In the genomic region with DNA sequence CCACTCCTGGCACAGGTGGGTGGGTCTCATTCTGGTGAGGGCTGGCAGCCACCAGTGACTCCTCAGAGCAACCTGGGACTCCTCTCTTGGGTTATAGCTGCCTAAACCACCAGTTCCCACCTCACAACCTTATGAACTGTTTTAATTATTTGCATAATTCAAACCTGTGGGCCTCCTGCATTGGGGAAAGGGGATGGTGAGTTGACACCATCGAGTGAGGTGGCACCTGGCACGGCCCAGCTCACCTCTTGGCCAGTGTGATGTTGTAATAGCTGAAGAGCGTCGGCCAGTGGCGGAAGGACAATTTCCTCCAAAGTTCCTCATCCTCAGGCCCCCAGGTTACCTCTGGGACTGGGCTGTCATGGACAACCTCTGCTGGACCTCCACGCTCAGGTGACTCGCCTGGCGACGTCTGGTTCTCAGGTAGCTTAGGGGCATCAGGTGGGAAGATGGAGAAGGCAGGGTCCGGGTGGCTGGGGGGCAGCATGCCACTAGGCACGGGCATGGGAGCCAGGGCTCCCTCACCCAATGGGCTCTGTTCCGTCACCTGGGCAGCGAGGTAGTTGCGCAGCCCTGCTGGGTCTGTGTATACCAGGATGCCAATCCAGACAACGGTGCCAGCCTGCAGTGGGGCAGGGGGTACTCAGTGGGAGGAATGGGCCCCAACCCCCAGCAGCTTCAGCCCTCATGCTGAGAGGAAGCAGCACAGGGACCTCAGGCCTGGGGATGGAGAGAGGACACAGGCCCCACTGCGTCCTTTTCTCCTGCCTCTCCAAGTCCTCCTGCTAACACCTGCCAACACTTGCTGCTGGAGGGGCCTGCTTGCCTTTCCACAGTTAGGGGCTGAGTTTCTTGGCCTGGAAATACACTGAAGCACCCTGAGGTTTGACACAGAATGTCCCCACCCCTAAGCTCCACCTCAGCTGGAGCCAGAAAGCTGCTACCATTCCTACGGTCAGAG, we compare ENCODE assay signal across 25 cellular contexts. TPM values are rescaled to one million over a fixed set of nuclear protein-coding genes. Genes with fewer than 3 reads are reported as not detected.
A peak's percentile ranks its signal among the peaks of the same experiment; 100 is the strongest.
DNase-seq lines count a peak whose midpoint lies in the region; ATAC-seq and TF ChIP-seq lines count a peak whose summit lies in the region.
"Had no signal": no experiment of that assay in that cellular context is flagged by ENCODE, and none has a peak within 500 bp of the region (broad histone marks: within the 10 kb centered on the region; RNA-seq: fewer than 3 reads in every experiment).

No MANE protein-coding gene starts in this region.

- peak overlapping the region; percentile 48 for H3K27ac ChIP-seq in Karpas-422 (ENCODE audit: low read length)
- H3K27ac ChIP-seq: body of pancreas, epithelial cell of prostate, right atrium auricular region, SJCRH30, upper lobe of right lung had no signal

- H3K36me3 ChIP-seq in Karpas-422 (ENCODE audit: insufficient read depth, low read length), result peaks cover 27% of the 10 kb centered on the region

- no peak overlapping the region for H3K4me3 ChIP-seq in Karpas-422 (ENCODE audit: low read length)
- H3K4me3 ChIP-seq: body of pancreas, coronary artery, right atrium auricular region, SJCRH30, upper lobe of right lung had no signal

- H3K9ac ChIP-seq in Karpas-422 (ENCODE audit: low read length), result peak overlapping the region; percentile 26

- no peaks in the 10 kb centered on the region for H3K9me3 ChIP-seq in Karpas-422 (ENCODE audit: low read length)
- H3K9me3 ChIP-seq: body of pancreas, right atrium auricular region, SJCRH30, upper lobe of right lung had no signal

- no peak for DNase-seq in activated naive CD4-positive, alpha-beta T cell treated with anti-CD3 and anti-CD28 coated beads, Interleukin-2, amount 50 U/mL, for 72 hours (ENCODE audit: low spot score in 2 of 2)
- no peak for DNase-seq in activated naive CD4-positive, alpha-beta T cell treated with Interleukin-2 at 50 U/mL for 16 hours
- DNase-seq in Karpas-422 (peak; percentile 69), glutamatergic neuron (no peak), pons (ENCODE audit: low spot score) (no peak), LoVo (ENCODE audit: low spot score) (no peak), AG08396 (ENCODE audit: low spot score) (no peak)
- no peak for DNase-seq in stimulated activated naive B cell treated with anti-CD40 and anti-IgM and Interleukin-4, amounts not matched to agents 10 μg/mL and 1 μg/mL and 100 μg/mL, for 72 hours
- DNase-seq: activated CD4-positive, CD25-positive, alpha-beta regulatory T cell treated with anti-CD3 and anti-CD28 coated beads, Interleukin-2, amount 50 U/mL, for 72 hours; activated naive CD4-positive, alpha-beta T cell treated with anti-CD3 and anti-CD28 coated beads, Interleukin-2, amount 50 U/mL, for 16 hours; body of pancreas; foreskin melanocyte; HCEC 1CT; KBM-7; left colon; midbrain; NCI-H2081; NCI-H510A treated with DMSO at 0.1 percent for 48 hours; SJCRH30; stimulated activated naive CD4-positive, alpha-beta T cell treated with Interleukin-2 at 50 U/mL for 16 hours; T-helper 9 cell; upper lobe of right lung had no signal

- ATAC-seq in activated naive CD4-positive, alpha-beta T cell treated with anti-CD3 and anti-CD28 coated beads, Interleukin-2, amount 50 U/mL, for 72 hours, result no peak
- no peak for ATAC-seq in stimulated activated naive B cell treated with anti-CD40 and anti-IgM and Interleukin-4, amounts not matched to agents 10 μg/mL and 1 μg/mL and 100 μg/mL, for 72 hours (replicated peaks)
- ATAC-seq: body of pancreas, left colon, upper lobe of right lung had no signal

- H3K27me3 Mint-ChIP-seq in glutamatergic neuron (ENCODE audit: unreplicated experiment), result peaks cover 12% of the 10 kb centered on the region
- no peaks in the 10 kb centered on the region for H3K27me3 Mint-ChIP-seq in stimulated activated naive B cell treated with anti-CD40 and anti-IgM and Interleukin-4, amounts not matched to agents 10 μg/mL and 1 μg/mL and 100 μg/mL, for 72 hours

- peaks cover 40% of the 10 kb centered on the region for H3K4me1 ChIP-seq in Karpas-422 (ENCODE audit: low read length)

- peaks cover 0 to 5% of the 10 kb centered on the region in 2 donors for H3K36me3 Mint-ChIP-seq in activated naive CD4-positive, alpha-beta T cell treated with anti-CD3 and anti-CD28 coated beads, Interleukin-2, amount 50 U/mL, for 72 hours
- no peaks in the 10 kb centered on the region for H3K36me3 Mint-ChIP-seq in glutamatergic neuron (ENCODE audit: unreplicated experiment)
- peaks cover 48 to 53% of the 10 kb centered on the region in 2 donors for H3K36me3 Mint-ChIP-seq in stimulated activated naive B cell treated with anti-CD40 and anti-IgM and Interleukin-4, amounts not matched to agents 10 μg/mL and 1 μg/mL and 100 μg/mL, for 72 hours

- no peak overlapping the region for H3K4me3 Mint-ChIP-seq in glutamatergic neuron (ENCODE audit: unreplicated experiment)
- peak overlapping the region; percentile 22 to 39 for H3K4me3 Mint-ChIP-seq in stimulated activated naive B cell treated with anti-CD40 and anti-IgM and Interleukin-4, amounts not matched to agents 10 μg/mL and 1 μg/mL and 100 μg/mL, for 72 hours

- H2AFZ ChIP-seq in Karpas-422 (ENCODE audit: low read length), result no peak overlapping the region

- 0 out of 2 replicates have a peak, but pooled peaks cover 3% of the 10 kb centered on the region for H3K79me2 ChIP-seq in Karpas-422 (ENCODE audit: low read length)

- H3K27me3 ChIP-seq in Karpas-422 (ENCODE audit: low read length), result no peaks in the 10 kb centered on the region
- H3K27me3 ChIP-seq: body of pancreas, right atrium auricular region, SJCRH30, upper lobe of right lung had no signal

- peaks cover 15% of the 10 kb centered on the region; the same call in 1 of the 2 replicates for H4K20me1 ChIP-seq in Karpas-422 (ENCODE audit: insufficient read depth, low read depth, low read length)

- no peaks in the 10 kb centered on the region for H3K9me2 ChIP-seq in Karpas-422 (replicated peaks; ENCODE audit: insufficient read depth, low read length)

- H3K27ac Mint-ChIP-seq in activated naive CD4-positive, alpha-beta T cell treated with anti-CD3 and anti-CD28 coated beads, Interleukin-2, amount 50 U/mL, for 72 hours, result peak overlapping the region; percentile 57 to 92
- H3K27ac Mint-ChIP-seq in glutamatergic neuron (ENCODE audit: unreplicated experiment), result peak overlapping the region; percentile 52
- peak overlapping the region; percentile 79 for H3K27ac Mint-ChIP-seq in stimulated activated naive B cell treated with anti-CD40 and anti-IgM and Interleukin-4, amounts not matched to agents 10 μg/mL and 1 μg/mL and 100 μg/mL, for 72 hours

- H3K9me3 Mint-ChIP-seq in activated naive CD4-positive, alpha-beta T cell treated with anti-CD3 and anti-CD28 coated beads, Interleukin-2, amount 50 U/mL, for 72 hours, result no peaks in the 10 kb centered on the region
- H3K9me3 Mint-ChIP-seq in glutamatergic neuron (ENCODE audit: unreplicated experiment), result peaks cover 12% of the 10 kb centered on the region
- H3K9me3 Mint-ChIP-seq in stimulated activated naive B cell treated with anti-CD40 and anti-IgM and Interleukin-4, amounts not matched to agents 10 μg/mL and 1 μg/mL and 100 μg/mL, for 72 hours, result no peaks in the 10 kb centered on the region

- peak overlapping the region; percentile 9 for H3K4me2 ChIP-seq in Karpas-422 (ENCODE audit: low read depth, low read length, poor library complexity, severe bottlenecking)

- H3K4me1 Mint-ChIP-seq in glutamatergic neuron (ENCODE audit: low read depth, unreplicated experiment), result peaks cover 14% of the 10 kb centered on the region
- H3K4me1 Mint-ChIP-seq in stimulated activated naive B cell treated with anti-CD40 and anti-IgM and Interleukin-4, amounts not matched to agents 10 μg/mL and 1 μg/mL and 100 μg/mL, for 72 hours, result peaks cover 31 to 60% of the 10 kb centered on the region in 2 donors

- TF ChIP-seq CTCF in glutamatergic neuron (IDR thresholded peaks at IDR 0.05; ENCODE audit: partially characterized antibody, unreplicated experiment), result no peak

RNA-seq across cellular contexts. Expression of a gene that starts 38.5 kb away (rescaled TPM):
- 10 to 100 TPM; 29.4 to 29.9 TPM for total RNA-seq in activated naive CD4-positive, alpha-beta T cell treated with anti-CD3 and anti-CD28 coated beads, Interleukin-2, amount 50 U/mL, for 72 hours
- 7.9 and 25.5 TPM in 2 replicates for total RNA-seq in Karpas-422 (2014; rRNA removed; shearing (Covaris generic); ENCODE audit: low replicate concordance)
- 71.0 TPM for total RNA-seq in glutamatergic neuron (ENCODE audit: unreplicated experiment)

RNA-seq across cellular contexts. Expression of a gene that starts 56.4 kb away (rescaled TPM):
- total RNA-seq in activated naive CD4-positive, alpha-beta T cell treated with anti-CD3 and anti-CD28 coated beads, Interleukin-2, amount 50 U/mL, for 72 hours, result 10 to 100 TPM; 53.7 to 61.4 TPM
- total RNA-seq in Karpas-422 (2014; rRNA removed; shearing (Covaris generic); ENCODE audit: low replicate concordance), result 109 and 139 TPM in 2 replicates
- 82.7 TPM for total RNA-seq in glutamatergic neuron (ENCODE audit: unreplicated experiment)
